Comparison of ENCODE assay signal across 9 cellular contexts in the genomic region with DNA sequence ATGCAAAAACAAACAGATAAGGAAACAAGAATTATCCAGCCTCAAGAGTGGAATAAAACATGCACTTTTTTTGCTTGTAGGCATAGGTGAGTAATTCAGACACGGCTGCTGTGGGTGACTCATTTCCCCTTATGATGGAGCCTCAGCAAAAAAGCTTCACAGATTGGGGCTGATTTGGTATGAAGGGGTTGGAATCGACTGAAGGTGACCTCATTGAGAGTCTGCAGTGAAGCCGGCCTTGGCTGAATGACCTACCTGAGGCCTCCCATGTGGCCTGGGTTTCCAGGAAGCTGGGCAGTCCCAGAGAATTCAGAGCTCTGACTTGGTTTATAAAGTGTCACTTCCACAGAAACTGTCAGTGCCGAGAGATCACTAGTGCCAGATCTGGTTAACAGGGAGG. TPM values are rescaled to one million over a fixed set of nuclear protein-coding genes. Genes with fewer than 3 reads are reported as not detected.
A peak's percentile ranks its signal among the peaks of the same experiment; 100 is the strongest.
DNase-seq lines count a peak whose midpoint lies in the region; ATAC-seq lines count a peak whose summit lies in the region.
"Had no signal": no experiment of that assay in that cellular context is flagged by ENCODE, and none has a peak within 500 bp of the region (broad histone marks: within the 10 kb centered on the region; RNA-seq: fewer than 3 reads in every experiment).

No MANE protein-coding gene starts in this region.

- intact Hi-C loops in aorta (cut with DNase I) = no loop called here

- H3K4me3 ChIP-seq in aorta (ENCODE audit: low read length in 2 of 2) = no peak overlapping the region
- H3K4me3 ChIP-seq: skin epidermis had no signal

- H3K27me3 ChIP-seq in aorta (ENCODE audit: control insufficient read depth in 1 of 2, insufficient read depth in 2 of 2, low read length in 1 of 2) = no peaks in the 10 kb centered on the region

- no peak overlapping the region for H3K27ac ChIP-seq in aorta (ENCODE audit: low read depth in 1 of 2, low read length in 2 of 2)

- peak overlapping the region in 1 of 2 donors; percentile 58 for H3K4me3 Mint-ChIP-seq in effector memory CD8-positive, alpha-beta T cell

- DNase-seq in activated CD4-positive, alpha-beta T cell treated with anti-CD3 and anti-CD28 coated beads for 24 hours (ENCODE audit: low read depth in 2 of 2) = peak; percentile 46 to 50
- DNase-seq in effector memory CD8-positive, alpha-beta T cell = no peak
- DNase-seq in stimulated activated CD8-positive, alpha-beta memory T cell treated with anti-CD3 and anti-CD28 coated beads, Interleukin-4, amount 100 ng/mL, for 24 hours (ENCODE audit: low read depth) = peak; percentile 42
- DNase-seq in medulla oblongata (ENCODE audit: extremely low spot score) (no peak), NCI-H748 (lab: John Stamatoyannopoulos, UW; ENCODE audit: unreplicated experiment) (no peak), aorta (no peak)

- no peaks in the 10 kb centered on the region for H3K36me3 ChIP-seq in aorta (ENCODE audit: control insufficient read depth in 1 of 2, insufficient read depth in 2 of 2, low read length in 1 of 2)

- no peaks in the 10 kb centered on the region for H3K9me3 ChIP-seq in aorta (ENCODE audit: control insufficient read depth, low read length)

- H3K4me1 ChIP-seq in aorta (ENCODE audit: control insufficient read depth in 1 of 2, insufficient read depth in 2 of 2, low read length in 2 of 2) = no peaks in the 10 kb centered on the region

- ATAC-seq in GM21723 (IDR thresholded peaks at IDR 0.05; ENCODE audit: unreplicated experiment) = peak; percentile 44
- peak; percentile 73 for ATAC-seq in effector memory CD8-positive, alpha-beta T cell (replicated peaks)
- ATAC-seq in HG03095 (IDR thresholded peaks at IDR 0.05; ENCODE audit: unreplicated experiment) = no peak
- ATAC-seq in aorta (ENCODE audit: low FRiP score) = no peak

- H3K9me3 Mint-ChIP-seq in effector memory CD8-positive, alpha-beta T cell = no peaks in the 10 kb centered on the region

- H3K4me1 Mint-ChIP-seq in effector memory CD8-positive, alpha-beta T cell (ENCODE audit: low read depth in 2 of 2) = peaks cover 7 to 23% of the 10 kb centered on the region in 2 donors

- WGBS in aorta, 2 donors = 51 to 53% methylated on average over 4 of the region's 4 CpGs

- no peaks in the 10 kb centered on the region for H3K27me3 Mint-ChIP-seq in effector memory CD8-positive, alpha-beta T cell

- peak overlapping the region; percentile 39 to 93 for H3K27ac Mint-ChIP-seq in effector memory CD8-positive, alpha-beta T cell

- no peaks in the 10 kb centered on the region for H3K36me3 Mint-ChIP-seq in effector memory CD8-positive, alpha-beta T cell (ENCODE audit: insufficient read depth)

RNA-seq across cellular contexts. Expression of gene VPREB1, which starts 34.2 kb away (rescaled TPM):
- not detected for total RNA-seq in aorta
- polyA plus RNA-seq in aorta = not detected

Comparison
In these comparisons a context has a peak if more than half of its experiments do, and no peak if none do; other contexts are left out.
1. ATAC-seq: peak in GM21723 (single experiment) and effector memory CD8-positive, alpha-beta T cell (single experiment); none in HG03095 (single experiment) and aorta (single experiment).
2. DNase-seq: peak in activated CD4-positive, alpha-beta T cell treated with anti-CD3 and anti-CD28 coated beads for 24 hours (2 of 2) and stimulated activated CD8-positive, alpha-beta memory T cell treated with anti-CD3 and anti-CD28 coated beads, Interleukin-4, amount 100 ng/mL, for 24 hours (single experiment); none in effector memory CD8-positive, alpha-beta T cell (0 of 3), medulla oblongata (single experiment), NCI-H748 (single experiment) and aorta (0 of 2).